Comparison of ENCODE assay signal across 8 cellular contexts in the genomic region with DNA sequence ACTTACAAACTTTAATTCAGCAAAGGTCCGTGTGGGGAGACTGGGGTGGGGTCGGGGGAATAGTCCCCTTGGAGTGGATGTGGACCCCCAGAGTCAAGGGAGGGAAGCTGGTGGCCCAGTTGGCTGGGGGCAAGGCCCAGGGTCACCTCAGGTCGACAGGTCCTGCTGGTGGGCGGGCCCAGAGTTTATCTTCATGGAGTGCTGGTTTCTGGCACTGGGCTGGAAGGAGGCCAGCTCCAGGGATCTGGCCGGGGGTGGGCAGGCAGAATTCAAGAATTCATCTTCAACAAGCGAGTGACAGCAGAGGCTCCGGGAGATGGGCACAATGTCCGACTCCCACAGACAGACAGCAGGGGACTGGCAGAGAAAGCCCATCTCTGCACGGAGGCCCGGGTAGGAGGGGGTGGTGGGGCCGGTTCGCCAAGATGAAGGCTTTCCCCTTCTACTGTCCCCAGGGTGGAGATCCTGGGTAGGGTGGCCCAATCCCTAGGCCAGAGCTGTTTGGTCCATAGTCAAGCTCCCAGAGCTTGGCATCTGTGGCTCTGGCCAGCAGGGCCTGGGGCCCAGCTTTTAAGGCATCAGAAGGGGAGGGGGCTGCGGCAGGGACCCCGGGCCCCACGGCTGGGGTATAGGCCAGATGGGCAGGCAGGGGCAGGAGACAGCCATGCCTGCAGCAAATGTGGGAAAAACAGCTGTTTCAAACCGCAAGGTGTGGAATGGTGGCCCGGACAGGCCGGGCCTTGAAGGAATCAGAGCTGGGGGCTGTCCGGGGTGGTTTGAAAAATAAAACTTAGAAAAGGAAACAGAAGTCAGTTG. TPM values are rescaled to one million over a fixed set of nuclear protein-coding genes. Genes with fewer than 3 reads are reported as not detected.
DNase-seq lines count a peak whose midpoint lies in the region; ATAC-seq and TF ChIP-seq lines count a peak whose summit lies in the region.

No MANE protein-coding gene starts in this region.

- TF ChIP-seq EP300 in upper lobe of left lung (IDR thresholded peaks at IDR 0.05): no peak

- H3K9me3 Mint-ChIP-seq in activated naive CD4-positive, alpha-beta T cell treated with anti-CD3 and anti-CD28 coated beads, Interleukin-2, amount 10 ng/mL, durations not matched to agents 7 days and 5 days: no peaks in the 10 kb centered on the region
- no peaks in the 10 kb centered on the region for H3K9me3 Mint-ChIP-seq in activated naive CD8-positive, alpha-beta T cell treated with anti-CD3 and anti-CD28 coated beads, Interleukin-2, amount 10 ng/mL, durations not matched to agents 7 days and 5 days
- H3K9me3 Mint-ChIP-seq in memory B cell: no peaks in the 10 kb centered on the region

- peak overlapping the region in 3 of 4 donors; percentile 84 to 90 (median 87) for H3K4me3 ChIP-seq in upper lobe of left lung

- H3K4me3 Mint-ChIP-seq in activated naive CD4-positive, alpha-beta T cell treated with anti-CD3 and anti-CD28 coated beads, Interleukin-2, amount 10 ng/mL, durations not matched to agents 7 days and 5 days: peak overlapping the region; percentile 78
- peak overlapping the region; percentile 93 for H3K4me3 Mint-ChIP-seq in activated naive CD8-positive, alpha-beta T cell treated with anti-CD3 and anti-CD28 coated beads, Interleukin-2, amount 10 ng/mL, durations not matched to agents 7 days and 5 days
- H3K4me3 Mint-ChIP-seq in memory B cell: peak overlapping the region; percentile 76

- no peaks in the 10 kb centered on the region for H3K27me3 ChIP-seq in upper lobe of left lung

- TF ChIP-seq CTCF in upper lobe of left lung (IDR thresholded peaks at IDR 0.05): no peak

- H3K36me3 ChIP-seq in upper lobe of left lung: peaks cover 17 to 54% (median 45%) of the 10 kb centered on the region in 4 donors

- DNase-seq in activated naive CD4-positive, alpha-beta T cell treated with anti-CD3 and anti-CD28 coated beads, Interleukin-2, amount 10 ng/mL, durations not matched to agents 7 days and 5 days: no peak
- no peak for DNase-seq in activated naive CD4-positive, alpha-beta T cell treated with anti-CD3 and anti-CD28 coated beads, Interleukin-2, amount 50 U/mL, for 16 hours
- DNase-seq in activated naive CD8-positive, alpha-beta T cell treated with anti-CD3 and anti-CD28 coated beads, Interleukin-2, amount 10 ng/mL, durations not matched to agents 7 days and 5 days: no peak
- DNase-seq in memory B cell (ENCODE audit: low spot score in 2 of 2) (no peak), upper lobe of left lung (no peak), NCI-H1092 (lab: John Stamatoyannopoulos, UW) (no peak), medulla oblongata (ENCODE audit: extremely low spot score) (no peak)

- H3K27me3 Mint-ChIP-seq in activated naive CD4-positive, alpha-beta T cell treated with anti-CD3 and anti-CD28 coated beads, Interleukin-2, amount 10 ng/mL, durations not matched to agents 7 days and 5 days: no peaks in the 10 kb centered on the region
- H3K27me3 Mint-ChIP-seq in activated naive CD8-positive, alpha-beta T cell treated with anti-CD3 and anti-CD28 coated beads, Interleukin-2, amount 10 ng/mL, durations not matched to agents 7 days and 5 days: no peaks in the 10 kb centered on the region
- no peaks in the 10 kb centered on the region for H3K27me3 Mint-ChIP-seq in memory B cell

- H3K27ac ChIP-seq in upper lobe of left lung: peak overlapping the region in 3 of 4 donors; percentile 10 to 78 (median 50)

- H3K4me1 Mint-ChIP-seq in activated naive CD4-positive, alpha-beta T cell treated with anti-CD3 and anti-CD28 coated beads, Interleukin-2, amount 10 ng/mL, durations not matched to agents 7 days and 5 days: peaks cover 18% of the 10 kb centered on the region
- peaks cover 11% of the 10 kb centered on the region for H3K4me1 Mint-ChIP-seq in activated naive CD8-positive, alpha-beta T cell treated with anti-CD3 and anti-CD28 coated beads, Interleukin-2, amount 10 ng/mL, durations not matched to agents 7 days and 5 days
- peaks cover 16% of the 10 kb centered on the region for H3K4me1 Mint-ChIP-seq in memory B cell

- CTCF ChIA-PET in activated naive CD4-positive, alpha-beta T cell treated with anti-CD3 and anti-CD28 coated beads, Interleukin-2, amount 10 ng/mL, durations not matched to agents 7 days and 5 days (lab: Charles Lee): interaction anchor here (0.7 to 2.2 kb wide), 2 partner anchors 47 to 57 kb away, joined by 3 to 5 read pairs; no protein-coding TSS in a partner anchor

- no peak for ATAC-seq in activated naive CD8-positive, alpha-beta T cell treated with anti-CD3 and anti-CD28 coated beads, Interleukin-2, amount 10 ng/mL, durations not matched to agents 7 days and 5 days (ENCODE audit: low read depth)
- no peak for ATAC-seq in memory B cell (ENCODE audit: low read depth)
- ATAC-seq in upper lobe of left lung (ENCODE audit: low FRiP score in 2 of 2): no peak
- ATAC-seq in HG02870 (IDR thresholded peaks at IDR 0.05; ENCODE audit: unreplicated experiment): no peak

- H3K4me1 ChIP-seq in upper lobe of left lung: peaks cover 9 to 20% (median 16%) of the 10 kb centered on the region in 4 donors

- no peak overlapping the region for H3K27ac Mint-ChIP-seq in activated naive CD4-positive, alpha-beta T cell treated with anti-CD3 and anti-CD28 coated beads, Interleukin-2, amount 10 ng/mL, durations not matched to agents 7 days and 5 days
- peak overlapping the region; percentile 77 for H3K27ac Mint-ChIP-seq in activated naive CD8-positive, alpha-beta T cell treated with anti-CD3 and anti-CD28 coated beads, Interleukin-2, amount 10 ng/mL, durations not matched to agents 7 days and 5 days
- H3K27ac Mint-ChIP-seq in memory B cell: peak overlapping the region; percentile 78

- POLR2A ChIA-PET in activated naive CD8-positive, alpha-beta T cell treated with anti-CD3 and anti-CD28 coated beads, Interleukin-2, amount 10 ng/mL, durations not matched to agents 7 days and 5 days (lab: Charles Lee): interaction anchor here (1.6 to 2.2 kb wide), 2 partner anchors 17 to 46 kb away, joined by 7 to 8 read pairs; a partner anchor contains a TSS

- peaks cover 22% of the 10 kb centered on the region for H3K36me3 Mint-ChIP-seq in activated naive CD4-positive, alpha-beta T cell treated with anti-CD3 and anti-CD28 coated beads, Interleukin-2, amount 10 ng/mL, durations not matched to agents 7 days and 5 days
- peaks cover 11% of the 10 kb centered on the region for H3K36me3 Mint-ChIP-seq in activated naive CD8-positive, alpha-beta T cell treated with anti-CD3 and anti-CD28 coated beads, Interleukin-2, amount 10 ng/mL, durations not matched to agents 7 days and 5 days
- peaks cover 12% of the 10 kb centered on the region for H3K36me3 Mint-ChIP-seq in memory B cell

- 73 to 76% methylated on average over 11 to 19 of the region's 19 CpGs for WGBS in upper lobe of left lung, 2 donors

- no peaks in the 10 kb centered on the region for H3K9me3 ChIP-seq in upper lobe of left lung

- no peak for TF ChIP-seq POLR2A in upper lobe of left lung (IDR thresholded peaks at IDR 0.05)

RNA-seq across cellular contexts. Expression of a gene that starts 0.6 kb away (rescaled TPM):
- total RNA-seq in activated naive CD8-positive, alpha-beta T cell treated with anti-CD3 and anti-CD28 coated beads, Interleukin-2, amount 10 ng/mL, durations not matched to agents 7 days and 5 days: 1 to 10 TPM; 7.6 to 9.4 TPM
- 10 to 100 TPM; 16.6 to 27.5 (median 26.0) TPM for total RNA-seq in upper lobe of left lung

RNA-seq across cellular contexts. Expression of a gene that starts 6.8 kb away (rescaled TPM):
- total RNA-seq in activated naive CD8-positive, alpha-beta T cell treated with anti-CD3 and anti-CD28 coated beads, Interleukin-2, amount 10 ng/mL, durations not matched to agents 7 days and 5 days: 1 to 10 TPM; 3.9 to 5.0 TPM
- total RNA-seq in upper lobe of left lung: 10 to 100 TPM in 1 of 6 donors, 1 to 10 TPM in 5; 1.8 to 21.6 (median 5.4) TPM

RNA-seq across cellular contexts. Expression of a gene that starts 16.9 kb away (rescaled TPM):
- total RNA-seq in activated naive CD8-positive, alpha-beta T cell treated with anti-CD3 and anti-CD28 coated beads, Interleukin-2, amount 10 ng/mL, durations not matched to agents 7 days and 5 days: 10 to 100 TPM; 77.9 to 78.5 TPM
- 10 to 100 TPM; 17.8 to 49.9 (median 37.2) TPM for total RNA-seq in upper lobe of left lung

RNA-seq across cellular contexts. Expression of a gene that starts 23.0 kb away (rescaled TPM):
- 100 to 1,000 TPM; 182 to 189 TPM for total RNA-seq in activated naive CD8-positive, alpha-beta T cell treated with anti-CD3 and anti-CD28 coated beads, Interleukin-2, amount 10 ng/mL, durations not matched to agents 7 days and 5 days
- 10 to 100 TPM; 12.7 to 53.9 (median 20.5) TPM for total RNA-seq in upper lobe of left lung

RNA-seq across cellular contexts. Expression of a gene that starts 26.7 kb away (rescaled TPM):
- total RNA-seq in activated naive CD8-positive, alpha-beta T cell treated with anti-CD3 and anti-CD28 coated beads, Interleukin-2, amount 10 ng/mL, durations not matched to agents 7 days and 5 days: under 1 TPM; 0.62 to 0.83 TPM
- total RNA-seq in upper lobe of left lung: 100 to 1,000 TPM in 1 of 6 donors, 10 to 100 TPM in 5; 19.5 to 102 (median 27.2) TPM
